30 cellular contexts compared by ENCODE assay signal in genomic region chr14:76228138-76228537, GRCh38.
"Had no signal": no experiment of that assay in that cellular context is flagged by ENCODE, and none has a peak within 500 bp of the region (broad histone marks: within the 10 kb centered on the region; RNA-seq: fewer than 3 reads in every experiment).

No MANE protein-coding gene starts in this region.

- H3K27me3 ChIP-seq: SJCRH30 had no signal

- ATAC-seq: activated CD8-positive, alpha-beta T cell treated with anti-CD3 and anti-CD28 coated beads for 36 hours had no signal

- H3K4me3 ChIP-seq: SJCRH30, SK-N-MC had no signal

- H3K27me3 Mint-ChIP-seq: activated CD4-positive, alpha-beta T cell treated with anti-CD3 and anti-CD28 coated beads, Interleukin-2, amount 10 ng/mL, durations not matched to agents 24 days and 14 days; activated CD8-positive, alpha-beta T cell treated with anti-CD3 and anti-CD28 coated beads for 36 hours; activated naive CD4-positive, alpha-beta T cell treated with anti-CD3 and anti-CD28 coated beads, Interleukin-2, amount 50 U/mL, for 24 hours; brain had no signal

- H3K36me3 ChIP-seq: SJCRH30 had no signal

- H3K27ac Mint-ChIP-seq: activated CD4-positive, alpha-beta T cell treated with anti-CD3 and anti-CD28 coated beads, Interleukin-2, amount 10 ng/mL, durations not matched to agents 24 days and 14 days; activated CD8-positive, alpha-beta T cell treated with anti-CD3 and anti-CD28 coated beads for 36 hours; activated naive CD4-positive, alpha-beta T cell treated with anti-CD3 and anti-CD28 coated beads, Interleukin-2, amount 50 U/mL, for 24 hours; activated naive CD8-positive, alpha-beta T cell treated with anti-CD3 and anti-CD28 coated beads, Interleukin-2, amount 10 ng/mL, durations not matched to agents 7 days and 5 days; activated T-helper 2 cell treated with anti-CD3 and anti-CD28 coated beads, Interferon-gamma antibody, Interleukin-2, Interleukin-4, amounts not matched to agents 10 μg/mL and 5 μg/mL and 100 μg/mL, durations not matched to agents 14 hours and 24 hours and 36 hours; brain had no signal

- H3K9ac ChIP-seq: KMS-11 had no signal

- H3K4me1 ChIP-seq: SJCRH30 had no signal

- H3K4me2 ChIP-seq: KMS-11 had no signal

- H3K4me1 Mint-ChIP-seq: activated CD4-positive, alpha-beta T cell treated with anti-CD3 and anti-CD28 coated beads, Interleukin-2, amount 10 ng/mL, durations not matched to agents 24 days and 14 days; activated naive CD4-positive, alpha-beta T cell treated with anti-CD3 and anti-CD28 coated beads, Interleukin-2, amount 50 U/mL, for 24 hours; activated naive CD8-positive, alpha-beta T cell treated with anti-CD3 and anti-CD28 coated beads, Interleukin-2, amount 10 ng/mL, durations not matched to agents 7 days and 5 days; brain had no signal

- H3K9me3 Mint-ChIP-seq: activated CD4-positive, alpha-beta T cell treated with anti-CD3 and anti-CD28 coated beads, Interleukin-2, amount 10 ng/mL, durations not matched to agents 24 days and 14 days; activated T-helper 2 cell treated with anti-CD3 and anti-CD28 coated beads, Interferon-gamma antibody, Interleukin-2, Interleukin-4, amounts not matched to agents 10 μg/mL and 5 μg/mL and 100 μg/mL, durations not matched to agents 14 hours and 24 hours and 36 hours had no signal

- DNase-seq: activated CD4-positive, alpha-beta T cell treated with anti-CD3 and anti-CD28 coated beads, Interleukin-2, amount 10 ng/mL, durations not matched to agents 24 days and 14 days; activated CD4-positive, alpha-beta T cell treated with anti-CD3 and anti-CD28 coated beads, Interleukin-2, amount 50 U/mL, for 4 hours; activated CD8-positive, alpha-beta T cell treated with anti-CD3 and anti-CD28 coated beads for 36 hours; activated gamma-delta T cell; activated naive CD4-positive, alpha-beta T cell treated with Interleukin-2 at 50 U/mL for 16 hours; activated naive CD8-positive, alpha-beta T cell treated with anti-CD3 and anti-CD28 coated beads, Interleukin-2, amount 10 ng/mL, durations not matched to agents 7 days and 5 days; activated T-cell treated with anti-CD3 and anti-CD28 coated beads, Interleukin-2, amount 50 U/mL, for 1 hour; caudate nucleus; cerebellar nuclear complex; NCI-H1092 treated with DMSO at 0.1 percent for 48 hours; NCI-H1417; NCI-H146; NCI-H187; NCI-H2081; NCI-H2171 treated with DMSO at 0.1 percent for 48 hours; NCI-H2227 treated with DMSO at 0.1 percent for 48 hours; NCI-H446; NCI-H510A treated with DMSO at 0.1 percent for 48 hours; OCI-M1; SHP77; SJCRH30; T1000 had no signal

- H3K4me3 Mint-ChIP-seq: activated CD4-positive, alpha-beta T cell treated with anti-CD3 and anti-CD28 coated beads, Interleukin-2, amount 10 ng/mL, durations not matched to agents 24 days and 14 days; activated CD8-positive, alpha-beta T cell treated with anti-CD3 and anti-CD28 coated beads for 36 hours; activated naive CD4-positive, alpha-beta T cell treated with anti-CD3 and anti-CD28 coated beads, Interleukin-2, amount 50 U/mL, for 24 hours; activated naive CD8-positive, alpha-beta T cell treated with anti-CD3 and anti-CD28 coated beads, Interleukin-2, amount 10 ng/mL, durations not matched to agents 7 days and 5 days; brain had no signal

- FAIRE-seq: astrocyte, bronchial epithelial cell, TTC549 had no signal

- H3K36me3 Mint-ChIP-seq: activated naive CD4-positive, alpha-beta T cell treated with anti-CD3 and anti-CD28 coated beads, Interleukin-2, amount 50 U/mL, for 24 hours; brain had no signal

- H3K27ac ChIP-seq: KMS-11, SJCRH30, SK-N-MC had no signal
